22 cellular contexts compared by ENCODE assay signal in the genomic region with DNA sequence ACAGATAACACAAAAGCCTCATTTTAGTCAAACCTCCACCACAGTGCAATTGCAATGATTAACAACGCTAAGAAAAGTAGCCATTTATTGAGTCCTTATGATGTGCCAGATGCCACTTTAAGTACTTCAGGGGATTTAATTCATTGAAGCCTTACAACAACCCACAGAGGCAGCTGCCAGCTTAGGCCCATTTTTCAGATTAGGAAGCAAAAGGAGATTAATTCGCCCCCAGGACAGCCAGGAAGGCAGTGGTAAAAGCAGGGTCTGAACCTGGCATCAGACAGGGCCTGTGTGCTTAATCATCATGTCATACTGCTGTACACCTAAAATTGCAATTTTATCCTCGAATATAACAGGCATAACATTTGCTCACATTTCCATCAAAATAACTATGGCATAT.
"Had no signal": no experiment of that assay in that cellular context is flagged by ENCODE, and none has a peak within 500 bp of the region (broad histone marks: within the 10 kb centered on the region; RNA-seq: fewer than 3 reads in every experiment).

No MANE protein-coding gene starts in this region.

- H3K36me3 ChIP-seq: MG63 had no signal

- ATAC-seq: activated CD4-positive, alpha-beta T cell treated with anti-CD3 and anti-CD28 coated beads for 36 hours; activated T-cell treated with anti-CD3 and anti-CD28 coated beads, Interleukin-2, amount 50 U/mL, for 72 hours had no signal

- H3K27ac ChIP-seq: Peyer's patch, RWPE1, SJCRH30, VCaP had no signal

- H3K27me3 ChIP-seq: MG63, Peyer's patch, SJCRH30 had no signal

- DNase-seq: activated CD4-positive, alpha-beta memory T cell treated with anti-CD3 and anti-CD28 coated beads, Interleukin-2, amount 10 ng/mL, durations not matched to agents 7 days and 5 days; activated CD4-positive, alpha-beta T cell treated with anti-CD3 and anti-CD28 coated beads for 36 hours; activated CD4-positive, alpha-beta T cell treated with anti-CD3 and anti-CD28 coated beads, Interleukin-2, amount 50 U/mL, for 1 hour; activated gamma-delta T cell treated with Interleukin-2 at 50 U/mL for 16 hours; activated naive CD4-positive, alpha-beta T cell treated with anti-CD3 and anti-CD28 coated beads, Interleukin-2, amount 10 ng/mL, durations not matched to agents 7 days and 5 days; activated naive CD8-positive, alpha-beta T cell treated with anti-CD3 and anti-CD28 coated beads for 36 hours; activated T-cell treated with anti-CD3 and anti-CD28 coated beads for 4 hours; activated T-cell treated with anti-CD3 and anti-CD28 coated beads, Interleukin-2, amount 50 U/mL, for 72 hours; MG63; MV-4-11; NCI-H1092 treated with DMSO at 0.1 percent for 48 hours; NCI-H1930; NCI-H345; NCI-H510A; NCI-H748 treated with DMSO at 0.1 percent for 48 hours; Peyer's patch; Right ventricle myocardium superior; SJCRH30; SK-N-SH; T-helper 1 cell had no signal

- H3K9me3 ChIP-seq: MG63, Peyer's patch, SJCRH30, SK-N-SH had no signal

- H3K4me2 ChIP-seq: SK-N-SH had no signal

- H3K4me3 ChIP-seq: MG63, Peyer's patch, SJCRH30 had no signal

- H3K4me1 ChIP-seq: Peyer's patch had no signal

- H3K9ac ChIP-seq: SK-N-SH had no signal
